8 cellular contexts compared by ENCODE assay signal in genomic region chr11:88337342-88338222, GRCh38. TPM values are rescaled to one million over a fixed set of nuclear protein-coding genes. Genes with fewer than 3 reads are reported as not detected.
DNase-seq lines count a peak whose midpoint lies in the region; FAIRE-seq and TF ChIP-seq lines count a peak whose summit lies in the region.

Gene CTSC, minus strand, starts transcription at chr11:88337736. Its CDS starts 64 bp downstream, at chr11:88337672.

- peak; percentile 66 for TF ChIP-seq POLR2A in H54 (IDR thresholded peaks at IDR 0.05; ENCODE audit: low read depth, low read length)

- DNase-seq in GDM1 (lab: John Stamatoyannopoulos, UW) (peak; percentile 89), H54 (ENCODE audit: insufficient read length, low spot score) (peak; percentile 56), LoVo (ENCODE audit: low spot score) (peak; percentile 94), SIG-M5 treated with dmso at 0.1 percent for 504 hours (lab: John Stamatoyannopoulos, UW; ENCODE audit: unreplicated experiment) (peak; percentile 88), activated gamma-delta T cell treated with Interleukin-2 at 50 U/mL for 16 hours (peak; percentile 91), frontal cortex (ENCODE audit: low spot score in 2 of 2) (peak; percentile 29 to 81), nucleus accumbens (lab: John Stamatoyannopoulos, UW) (peak in 52 of 56 donors; percentile 2 to 84 (median 44)), superior temporal gyrus (ENCODE audit: extremely low spot score) (peak; percentile 58)

- FAIRE-seq in H54 (lab: Jason Lieb, UNC) (no peak), frontal cortex (lab: Jason Lieb, UNC) (no peak)

RNA-seq across cellular contexts. Expression of gene CTSC, which starts in this region (rescaled TPM):
- 11.0 TPM for total RNA-seq in frontal cortex

Comparison
In these comparisons a context has a peak if more than half of its experiments do, and no peak if none do; other contexts are left out.
1. Peak in every context shown above with its lines: DNase-seq.
2. DNase-seq: peak in every context shown above with its lines; median percentile 94 in LoVo; 91 in activated gamma-delta T cell treated with Interleukin-2 at 50 U/mL for 16 hours; 89 in GDM1; 88 in SIG-M5 treated with dmso at 0.1 percent for 504 hours; 58 in superior temporal gyrus; 56 in H54; 55 in frontal cortex; 44 in nucleus accumbens.